In genomic region chr1:15485534-15486091, GRCh38 we compare ENCODE assay signal across 36 cellular contexts. TPM values are rescaled to one million over a fixed set of nuclear protein-coding genes. Genes with fewer than 3 reads are reported as not detected.
"Had no signal": no experiment of that assay in that cellular context is flagged by ENCODE, and none has a peak within 500 bp of the region (broad histone marks: within the 10 kb centered on the region; RNA-seq: fewer than 3 reads in every experiment).

No MANE protein-coding gene starts in this region.

- H3K27ac ChIP-seq: left lung, lower lobe of right lung, neural progenitor cell, neutrophil, ovary, right atrium auricular region, right lobe of liver, suprapubic skin, thoracic aorta, tibial artery, upper lobe of right lung had no signal

- FAIRE-seq: islet of Langerhans, kidney, urothelium cell line had no signal

- H3K4me3 Mint-ChIP-seq: immature natural killer cell; natural killer cell; nephron progenitor cell; neural progenitor cell; stimulated activated naive CD8-positive, alpha-beta T cell treated with anti-CD3 and anti-CD28 coated beads, Interleukin-15, Interleukin-2, amounts not matched to agents 100 ng/mL and 50 ng/mL, for 24 hours had no signal

- DNase-seq: hypothalamus; immature natural killer cell; kidney; left colon; left lung; lower lobe of right lung; mammary epithelial cell; mesenchymal stem cell; natural killer cell; nephron progenitor cell; occipital lobe; ovary; right lobe of liver; stimulated activated CD4-positive, alpha-beta T cell treated with anti-CD3 and anti-CD28 coated beads, Interleukin-1b, Interleukin-23, amount 100 ng/mL, for 48 hours; stimulated activated CD4-positive, alpha-beta T cell treated with anti-CD3 and anti-CD28 coated beads, Interleukin-2, amount 100 ng/mL, for 48 hours; stimulated activated CD4-positive, alpha-beta T cell treated with anti-CD3 and anti-CD28 coated beads, Interleukin-4, amount 100 ng/mL, for 4 hours; stimulated activated CD8-positive, alpha-beta memory T cell treated with anti-CD3 and anti-CD28 coated beads, Interleukin-4, amount 100 ng/mL, for 48 hours; stimulated activated naive CD4-positive, alpha-beta T cell; tibial artery; trophoblast cell; upper lobe of right lung had no signal

- H3K27me3 Mint-ChIP-seq: progenitor cell of endocrine pancreas; stimulated activated naive CD8-positive, alpha-beta T cell treated with anti-CD3 and anti-CD28 coated beads, Interleukin-15, Interleukin-2, amounts not matched to agents 100 ng/mL and 50 ng/mL, for 24 hours had no signal

- H3K9me3 ChIP-seq: left lung, lower lobe of right lung, neutrophil, ovary, right atrium auricular region, right lobe of liver, suprapubic skin, thoracic aorta, tibial artery, upper lobe of right lung had no signal

- H3K4me3 ChIP-seq: left lung, lower lobe of right lung, neural progenitor cell, ovary, right atrium auricular region, right lobe of liver, smooth muscle cell, suprapubic skin, thoracic aorta, tibial artery, upper lobe of right lung had no signal

- H3K9ac ChIP-seq: neural progenitor cell had no signal

- H3K9me3 Mint-ChIP-seq: immature natural killer cell; natural killer cell; neural progenitor cell; stimulated activated naive CD8-positive, alpha-beta T cell treated with anti-CD3 and anti-CD28 coated beads, Interleukin-15, Interleukin-2, amounts not matched to agents 100 ng/mL and 50 ng/mL, for 24 hours had no signal

- H3K4me1 ChIP-seq: left lung, lower lobe of right lung, neural progenitor cell, right atrium auricular region, right lobe of liver, suprapubic skin, tibial artery, upper lobe of right lung had no signal

- ATAC-seq: left colon, left lung, lower lobe of right lung, natural killer cell, right lobe of liver, upper lobe of right lung had no signal

- H2AFZ ChIP-seq: neural progenitor cell had no signal

- H3K4me2 ChIP-seq: neural progenitor cell, smooth muscle cell had no signal

- H3K27ac Mint-ChIP-seq: immature natural killer cell; natural killer cell; nephron progenitor cell; neural progenitor cell; progenitor cell of endocrine pancreas; stimulated activated naive CD8-positive, alpha-beta T cell treated with anti-CD3 and anti-CD28 coated beads, Interleukin-15, Interleukin-2, amounts not matched to agents 100 ng/mL and 50 ng/mL, for 24 hours had no signal

- H3K4me1 Mint-ChIP-seq: immature natural killer cell, natural killer cell, nephron progenitor cell, neural progenitor cell had no signal

- H3K36me3 ChIP-seq: lower lobe of right lung, neural progenitor cell, ovary, right atrium auricular region, right lobe of liver, suprapubic skin, upper lobe of right lung had no signal

- H3K36me3 Mint-ChIP-seq: natural killer cell had no signal

- H3K27me3 ChIP-seq: left lung, neural progenitor cell, neutrophil, ovary, right atrium auricular region, right lobe of liver, suprapubic skin, tibial artery, upper lobe of right lung had no signal

RNA-seq across cellular contexts. Expression of gene CELA2B, which starts 9.7 kb away (rescaled TPM):
- total RNA-seq: kidney, left colon, liver, lower lobe of right lung, mammary epithelial cell, natural killer cell, occipital lobe, progenitor cell of endocrine pancreas, pulmonary artery endothelial cell, renal cortical epithelial cell, right atrium auricular region, right lobe of liver, smooth muscle cell, subcutaneous adipose tissue, suprapubic skin, thoracic aorta, upper lobe of right lung had no signal
- polyA plus RNA-seq: immature natural killer cell, liver, mammary epithelial cell, ovary, smooth muscle cell had no signal

RNA-seq across cellular contexts. Expression of gene CELA2A, which starts 29.1 kb away (rescaled TPM):
- total RNA-seq: kidney, left colon, left lung, liver, lower lobe of right lung, mammary epithelial cell, natural killer cell, occipital lobe, progenitor cell of endocrine pancreas, pulmonary artery endothelial cell, renal cortical epithelial cell, right atrium auricular region, right lobe of liver, skeletal muscle tissue, subcutaneous adipose tissue, suprapubic skin, thoracic aorta, upper lobe of right lung had no signal
- polyA plus RNA-seq: immature natural killer cell, liver, mammary epithelial cell, smooth muscle cell had no signal

RNA-seq across cellular contexts. Expression of gene CTRC, which starts 47.4 kb away (rescaled TPM):
- total RNA-seq: liver, lower lobe of right lung, mammary epithelial cell, occipital lobe, pulmonary artery endothelial cell, renal cortical epithelial cell, right atrium auricular region, right lobe of liver, skeletal muscle tissue, smooth muscle cell had no signal
- polyA plus RNA-seq: immature natural killer cell, liver, mammary epithelial cell, ovary had no signal
